ENCODE assay signal across 17 cellular contexts in genomic region chr11:61782841-61783240, GRCh38. TPM values are rescaled to one million over a fixed set of nuclear protein-coding genes. Genes with fewer than 3 reads are reported as not detected.
DNase-seq lines count a peak whose midpoint lies in the region; ATAC-seq and TF ChIP-seq lines count a peak whose summit lies in the region.
"Had no signal": no experiment of that assay in that cellular context is flagged by ENCODE, and none has a peak within 500 bp of the region (broad histone marks: within the 10 kb centered on the region; RNA-seq: fewer than 3 reads in every experiment).

No MANE protein-coding gene starts in this region.

- no peaks in the 10 kb centered on the region for H3F3A ChIP-seq in SK-N-SH (replicated peaks; ENCODE audit: insufficient read depth)

- no peaks in the 10 kb centered on the region for H3K79me2 ChIP-seq in SK-N-SH (ENCODE audit: insufficient read depth)

- H3K4me3 Mint-ChIP-seq in stimulated activated effector memory CD8-positive, alpha-beta T cell treated with anti-CD3 and anti-CD28 coated beads, Interleukin-12 subunit alpha, Interleukin-12 subunit beta, amount 100 ng/mL, for 72 hours = no peak overlapping the region
- H3K4me3 Mint-ChIP-seq: CD4-positive, alpha-beta T cell had no signal

- no peak for TF ChIP-seq EP300 in SK-N-SH (IDR thresholded peaks at IDR 0.05; ENCODE audit: borderline replicate concordance in 1 of 2, low read depth in 1 of 2, low read length in 1 of 2)

- H3K4me1 Mint-ChIP-seq in stimulated activated effector memory CD8-positive, alpha-beta T cell treated with anti-CD3 and anti-CD28 coated beads, Interleukin-12 subunit alpha, Interleukin-12 subunit beta, amount 100 ng/mL, for 72 hours = peaks cover 11% of the 10 kb centered on the region

- CTCF ChIA-PET in SK-N-SH (lab: Yijun Ruan, JAX) = interaction anchor here (0.6 to 10.8 kb wide), 7 partner anchors 14 to 325 kb away, joined by 3 to 78 read pairs (median 6); no protein-coding TSS in a partner anchor

- no peak for TF ChIP-seq RAD21 in SK-N-SH (IDR thresholded peaks at IDR 0.05; ENCODE audit: low read length)

- H3K4me3 ChIP-seq in SK-N-SH (ENCODE audit: low read depth in 2 of 2, low read length in 1 of 2) = no peak overlapping the region
- no peak overlapping the region for H3K4me3 ChIP-seq in H7 (ENCODE audit: insufficient read depth, low read depth, low read length)

- ATAC-seq in SK-N-SH treated with all-trans-retinoic acid at 6 μM for 48 hours (no peak), HG03457 (IDR thresholded peaks at IDR 0.05; ENCODE audit: unreplicated experiment) (no peak), HG03280 (IDR thresholded peaks at IDR 0.05; ENCODE audit: unreplicated experiment) (no peak)
- ATAC-seq in stimulated activated effector memory CD8-positive, alpha-beta T cell treated with anti-CD3 and anti-CD28 coated beads, Interleukin-12 subunit alpha, Interleukin-12 subunit beta, amount 100 ng/mL, for 72 hours = no peak

- 87% methylated on average over 7 of the region's 11 CpGs for WGBS in SK-N-SH (ENCODE audit: low lambda C conversion rate)

- no peaks in the 10 kb centered on the region for H3K9me3 Mint-ChIP-seq in stimulated activated effector memory CD8-positive, alpha-beta T cell treated with anti-CD3 and anti-CD28 coated beads, Interleukin-12 subunit alpha, Interleukin-12 subunit beta, amount 100 ng/mL, for 72 hours
- H3K9me3 Mint-ChIP-seq: CD4-positive, alpha-beta T cell had no signal

- H3K27me3 ChIP-seq in SK-N-SH (ENCODE audit: insufficient read depth) (no peaks in the 10 kb centered on the region), H7 (ENCODE audit: control insufficient read depth, insufficient read depth, low read length) (no peaks in the 10 kb centered on the region)
- H3K27me3 ChIP-seq: BE2C had no signal

- POLR2A ChIA-PET in SK-N-SH (lab: Yijun Ruan, JAX) = interaction anchor here (0.8 to 1.7 kb wide), 3 partner anchors 9 to 421 kb away, joined by 3 to 7 read pairs (median 4); partner anchors contain the start of genes CYB561A3 and FEN1

- H4K20me1 ChIP-seq in SK-N-SH (ENCODE audit: insufficient read depth) = no peaks in the 10 kb centered on the region

- TF ChIP-seq CTCF in SK-N-SH (IDR thresholded peaks at IDR 0.05) = no peak

- no peaks in the 10 kb centered on the region for H3K9me2 ChIP-seq in SK-N-SH

- H2AFZ ChIP-seq in SK-N-SH (ENCODE audit: low read depth) = no peak overlapping the region

- H3K9me3 ChIP-seq in SK-N-SH = no peaks in the 10 kb centered on the region
- H3K9me3 ChIP-seq: BE2C had no signal

- peak overlapping the region in 1 of 2 experiments; percentile 36; a peak in 1 of 4 replicates for H3K27ac ChIP-seq in SK-N-SH (ENCODE audit: low read depth in 2 of 2, low read length in 1 of 2)
- H3K27ac ChIP-seq: KMS-11 had no signal

- H3K27ac Mint-ChIP-seq in stimulated activated effector memory CD8-positive, alpha-beta T cell treated with anti-CD3 and anti-CD28 coated beads, Interleukin-12 subunit alpha, Interleukin-12 subunit beta, amount 100 ng/mL, for 72 hours = peak overlapping the region; percentile 64
- H3K27ac Mint-ChIP-seq: CD4-positive, alpha-beta T cell had no signal

- peaks cover 0 to 37% of the 10 kb centered on the region in 2 experiments for H3K36me3 ChIP-seq in SK-N-SH (replicated peaks in 1 of 2; ENCODE audit: control insufficient read depth in 1 of 2, insufficient read depth in 2 of 2, low read length in 1 of 2)
- peaks cover 14% of the 10 kb centered on the region for H3K36me3 ChIP-seq in H7 (replicated peaks; ENCODE audit: control insufficient read depth, insufficient read depth, low read length)

- no peak overlapping the region for H3K4me2 ChIP-seq in SK-N-SH
- H3K4me2 ChIP-seq: KMS-11 had no signal

- H3K9ac ChIP-seq in SK-N-SH = no peak overlapping the region
- H3K9ac ChIP-seq: KMS-11 had no signal

- peaks cover 0 to 31% of the 10 kb centered on the region in 2 experiments; a peak in 1 of 4 replicates for H3K4me1 ChIP-seq in SK-N-SH (ENCODE audit: control insufficient read depth in 1 of 2, insufficient read depth in 2 of 2, low read depth in 1 of 2, low read length in 1 of 2)
- H3K4me1 ChIP-seq: BE2C had no signal

- peaks cover 52% of the 10 kb centered on the region for H3K36me3 Mint-ChIP-seq in stimulated activated effector memory CD8-positive, alpha-beta T cell treated with anti-CD3 and anti-CD28 coated beads, Interleukin-12 subunit alpha, Interleukin-12 subunit beta, amount 100 ng/mL, for 72 hours

- DNase-seq in SK-N-SH (peak; percentile 71), H7 (peak; percentile 42), islet precursor cell (peak; percentile 91), AG20443 (ENCODE audit: low spot score) (no peak)
- no peak for DNase-seq in stimulated activated effector memory CD8-positive, alpha-beta T cell treated with anti-CD3 and anti-CD28 coated beads, Interleukin-12 subunit alpha, Interleukin-12 subunit beta, amount 100 ng/mL, for 72 hours (ENCODE audit: low spot score in 2 of 2)
- DNase-seq: BE2C; CD4-positive, alpha-beta T cell; EL; GOT3; NCI-H1417 treated with DMSO at 0.1 percent for 48 hours; NCI-H187 treated with DMSO at 0.1 percent for 48 hours; NCI-H345; NCI-H524 treated with DMSO at 0.1 percent for 48 hours had no signal

TF ChIP-seq in SK-N-SH, 30 proteins besides CTCF, POLR2A, EP300 and RAD21 (continues in another document):
- TF ChIP-seq SIN3A (IDR thresholded peaks at IDR 0.05; ENCODE audit: borderline replicate concordance, low read depth, low read length) = no peak
- no peak for TF ChIP-seq TEAD4 (IDR thresholded peaks at IDR 0.05; ENCODE audit: borderline replicate concordance, insufficient read depth)
- no peak for TF ChIP-seq MAX (IDR thresholded peaks at IDR 0.05; ENCODE audit: low read depth)
- TF ChIP-seq USF2 (IDR thresholded peaks at IDR 0.05; ENCODE audit: borderline replicate concordance, low read depth, low read length) = no peak

TF ChIP-seq in SK-N-SH treated with all-trans-retinoic acid at 6 μM for 48 hours, 23 proteins besides CTCF, POLR2A, EP300 and RAD21 (continues in another document):
- no peak for TF ChIP-seq POU6F1 (CRISPR knock-in tag; IDR thresholded peaks at IDR 0.05; ENCODE audit: borderline replicate concordance, low read depth)
- TF ChIP-seq, protein P1, sequence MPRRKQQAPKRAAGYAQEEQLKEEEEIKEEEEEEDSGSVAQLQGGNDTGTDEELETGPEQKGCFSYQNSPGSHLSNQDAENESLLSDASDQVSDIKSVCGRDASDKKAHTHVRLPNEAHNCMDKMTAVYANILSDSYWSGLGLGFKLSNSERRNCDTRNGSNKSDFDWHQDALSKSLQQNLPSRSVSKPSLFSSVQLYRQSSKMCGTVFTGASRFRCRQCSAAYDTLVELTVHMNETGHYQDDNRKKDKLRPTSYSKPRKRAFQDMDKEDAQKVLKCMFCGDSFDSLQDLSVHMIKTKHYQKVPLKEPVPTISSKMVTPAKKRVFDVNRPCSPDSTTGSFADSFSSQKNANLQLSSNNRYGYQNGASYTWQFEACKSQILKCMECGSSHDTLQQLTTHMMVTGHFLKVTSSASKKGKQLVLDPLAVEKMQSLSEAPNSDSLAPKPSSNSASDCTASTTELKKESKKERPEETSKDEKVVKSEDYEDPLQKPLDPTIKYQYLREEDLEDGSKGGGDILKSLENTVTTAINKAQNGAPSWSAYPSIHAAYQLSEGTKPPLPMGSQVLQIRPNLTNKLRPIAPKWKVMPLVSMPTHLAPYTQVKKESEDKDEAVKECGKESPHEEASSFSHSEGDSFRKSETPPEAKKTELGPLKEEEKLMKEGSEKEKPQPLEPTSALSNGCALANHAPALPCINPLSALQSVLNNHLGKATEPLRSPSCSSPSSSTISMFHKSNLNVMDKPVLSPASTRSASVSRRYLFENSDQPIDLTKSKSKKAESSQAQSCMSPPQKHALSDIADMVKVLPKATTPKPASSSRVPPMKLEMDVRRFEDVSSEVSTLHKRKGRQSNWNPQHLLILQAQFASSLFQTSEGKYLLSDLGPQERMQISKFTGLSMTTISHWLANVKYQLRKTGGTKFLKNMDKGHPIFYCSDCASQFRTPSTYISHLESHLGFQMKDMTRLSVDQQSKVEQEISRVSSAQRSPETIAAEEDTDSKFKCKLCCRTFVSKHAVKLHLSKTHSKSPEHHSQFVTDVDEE (CRISPR knock-in tag; IDR thresholded peaks at IDR 0.05) = no peak
- TF ChIP-seq ZNF8 (CRISPR knock-in tag; IDR thresholded peaks at IDR 0.05) = no peak

RNA-seq across cellular contexts. Expression of gene TMEM258, which starts 9.6 kb away (rescaled TPM):
- polyA plus RNA-seq in SK-N-SH (2012; rRNA removed) = 454 and 617 TPM in 2 replicates
- polyA plus RNA-seq in SK-N-SH (2012; cell fraction: cytosol; rRNA removed) = 466 and 537 TPM in 2 replicates
- polyA plus RNA-seq in SK-N-SH (2012; cell fraction: nucleus; rRNA removed) = 90.9 and 135 TPM in 2 replicates
- 263 and 296 TPM in 2 replicates for total RNA-seq in H7 (2014; rRNA removed; shearing (Covaris generic))

RNA-seq across cellular contexts. Expression of gene FEN1, which starts 9.9 kb away (rescaled TPM):
- polyA plus RNA-seq in SK-N-SH (2012; rRNA removed) = 35.9 and 39.5 TPM in 2 replicates
- polyA plus RNA-seq in SK-N-SH (2012; cell fraction: cytosol; rRNA removed) = 33.0 and 38.9 TPM in 2 replicates
- 16.8 and 18.5 TPM in 2 replicates for polyA plus RNA-seq in SK-N-SH (2012; cell fraction: nucleus; rRNA removed)
- 103 and 119 TPM in 2 replicates for total RNA-seq in H7 (2014; rRNA removed; shearing (Covaris generic))

RNA-seq across cellular contexts. Expression of gene MYRF, which starts 30.4 kb away (rescaled TPM):
- polyA plus RNA-seq in SK-N-SH (2012; rRNA removed) = 1.8 and 2.8 TPM in 2 replicates
- polyA plus RNA-seq in SK-N-SH (2012; cell fraction: cytosol; rRNA removed) = 0.97 and 1.4 TPM in 2 replicates
- polyA plus RNA-seq in SK-N-SH (2012; cell fraction: nucleus; rRNA removed) = 8.2 and 10.0 TPM in 2 replicates
- 3.6 and 4.2 TPM in 2 replicates for total RNA-seq in H7 (2014; rRNA removed; shearing (Covaris generic))

RNA-seq across cellular contexts. Expression of gene FADS1, which starts 34.0 kb away (rescaled TPM):
- 20.6 and 26.4 TPM in 2 replicates for polyA plus RNA-seq in SK-N-SH (2012; rRNA removed)
- polyA plus RNA-seq in SK-N-SH (2012; cell fraction: cytosol; rRNA removed) = 13.8 and 18.5 TPM in 2 replicates
- 17.8 and 27.8 TPM in 2 replicates for polyA plus RNA-seq in SK-N-SH (2012; cell fraction: nucleus; rRNA removed)
- total RNA-seq in H7 (2014; rRNA removed; shearing (Covaris generic)) = 99.2 and 115 TPM in 2 replicates

RNA-seq across cellular contexts. Expression of gene FADS2, which starts 45.3 kb away (rescaled TPM):
- polyA plus RNA-seq in SK-N-SH (2012; rRNA removed) = 67.8 and 77.1 TPM in 2 replicates
- polyA plus RNA-seq in SK-N-SH (2012; cell fraction: cytosol; rRNA removed) = 35.0 and 46.7 TPM in 2 replicates
- polyA plus RNA-seq in SK-N-SH (2012; cell fraction: nucleus; rRNA removed) = 81.1 and 91.8 TPM in 2 replicates
- 176 and 225 TPM in 2 replicates for total RNA-seq in H7 (2014; rRNA removed; shearing (Covaris generic))

Comparison
In these comparisons a context has a peak if more than half of its experiments do, and no peak if none do; other contexts are left out.
1. DNase-seq: peak in SK-N-SH (single experiment), H7 (single experiment) and islet precursor cell (single experiment); none in stimulated activated effector memory CD8-positive, alpha-beta T cell treated with anti-CD3 and anti-CD28 coated beads, Interleukin-12 subunit alpha, Interleukin-12 subunit beta, amount 100 ng/mL, for 72 hours (0 of 2) and AG20443 (single experiment).